14 cellular contexts compared by ENCODE assay signal in genomic region chr9:17627641-17628040, GRCh38. TPM values are rescaled to one million over a fixed set of nuclear protein-coding genes. Genes with fewer than 3 reads are reported as not detected.
DNase-seq lines count a peak whose midpoint lies in the region; ATAC-seq and TF ChIP-seq lines count a peak whose summit lies in the region.
"Had no signal": no experiment of that assay in that cellular context is flagged by ENCODE, and none has a peak within 500 bp of the region (broad histone marks: within the 10 kb centered on the region; RNA-seq: fewer than 3 reads in every experiment).

No MANE protein-coding gene starts in this region.

- TF ChIP-seq CTCF in foreskin keratinocyte (conservative IDR thresholded peaks at IDR 0.05), result no peak

- H3K27ac ChIP-seq in foreskin keratinocyte, result no peak overlapping the region
- H3K27ac ChIP-seq: breast epithelium, left ventricle myocardium inferior had no signal

- DNase-seq in DMS 273 (lab: John Stamatoyannopoulos, UW; ENCODE audit: unreplicated experiment), result peak; percentile 86
- DNase-seq in NCI-H1092 (lab: John Stamatoyannopoulos, UW), result peak; percentile 93
- peak; percentile 54 for DNase-seq in NCI-H2196 treated with DMSO at 0.1 percent for 48 hours (lab: John Stamatoyannopoulos, UW; ENCODE audit: unreplicated experiment)
- DNase-seq in astrocyte of the hippocampus (ENCODE audit: low read depth, low spot score), result peak; percentile 21
- DNase-seq in SKM-1 (lab: John Stamatoyannopoulos, UW; ENCODE audit: unreplicated experiment), result no peak
- DNase-seq in 8988T, result no peak
- no peak for DNase-seq in foreskin keratinocyte
- DNase-seq in GDM1 (lab: John Stamatoyannopoulos, UW), result no peak
- DNase-seq: left ventricle myocardium inferior, natural killer cell, NCI-H526 treated with DMSO at 0.1 percent for 48 hours, trophoblast cell had no signal

- ATAC-seq in foreskin keratinocyte, result no peak
- ATAC-seq: natural killer cell had no signal

- H3K27me3 ChIP-seq in foreskin keratinocyte, result no peaks in the 10 kb centered on the region
- H3K27me3 ChIP-seq: breast epithelium had no signal

- H3K4me1 ChIP-seq in foreskin keratinocyte, result no peaks in the 10 kb centered on the region
- H3K4me1 ChIP-seq: breast epithelium, left ventricle myocardium inferior had no signal

RNA-seq across cellular contexts. Expression of gene SH3GL2, which starts 48.8 kb away (rescaled TPM):
- not detected in 2 replicates for total RNA-seq in foreskin keratinocyte
- polyA plus RNA-seq in foreskin keratinocyte, result 0.03 TPM in 1 of 2 replicates, not detected in the other
- total RNA-seq: activated CD8-positive, alpha-beta memory T cell treated with anti-CD3 and anti-CD28 coated beads for 36 hours; natural killer cell had no signal

Comparison
In these comparisons a context has a peak if more than half of its experiments do, and no peak if none do; other contexts are left out.
1. DNase-seq: peak in DMS 273 (single experiment), NCI-H1092 (single experiment), NCI-H2196 treated with DMSO at 0.1 percent for 48 hours (single experiment) and astrocyte of the hippocampus (single experiment); none in SKM-1 (single experiment), 8988T (single experiment), foreskin keratinocyte (0 of 2) and GDM1 (single experiment).